ENCODE assay signal across 10 cellular contexts in genomic region chr5:156879665-156880285, GRCh38. TPM values are rescaled to one million over a fixed set of nuclear protein-coding genes. Genes with fewer than 3 reads are reported as not detected.
A peak's percentile ranks its signal among the peaks of the same experiment; 100 is the strongest.
DNase-seq lines count a peak whose midpoint lies in the region; ATAC-seq and TF ChIP-seq lines count a peak whose summit lies in the region.
"Had no signal": no experiment of that assay in that cellular context is flagged by ENCODE, and none has a peak within 500 bp of the region (broad histone marks: within the 10 kb centered on the region; RNA-seq: fewer than 3 reads in every experiment).

No MANE protein-coding gene starts in this region.

- H3K27me3 ChIP-seq in H7 (ENCODE audit: control insufficient read depth, insufficient read depth, low read length) = no peaks in the 10 kb centered on the region

- H3K27ac Mint-ChIP-seq in type B pancreatic cell = no peak overlapping the region

- no peaks in the 10 kb centered on the region for H3K36me3 ChIP-seq in H7 (replicated peaks; ENCODE audit: control insufficient read depth, insufficient read depth, low read length)

- no peak overlapping the region for H3K4me3 Mint-ChIP-seq in type B pancreatic cell

- no peak for TF ChIP-seq CTCF in type B pancreatic cell (conservative IDR thresholded peaks at IDR 0.05)

- H3K9me3 Mint-ChIP-seq in type B pancreatic cell = no peaks in the 10 kb centered on the region

- H3K27me3 Mint-ChIP-seq in type B pancreatic cell = peaks cover 7% of the 10 kb centered on the region

- DNase-seq in DMS 273 treated with DMSO at 0.1 percent for 48 hours (lab: John Stamatoyannopoulos, UW) (peak; percentile 85), NCI-H2107 (lab: John Stamatoyannopoulos, UW) (peak; percentile 45), CD1c-positive myeloid dendritic cell (ENCODE audit: extremely low spot score) (no peak), type B pancreatic cell (ENCODE audit: extremely low spot score, unreplicated experiment) (no peak), H7 (no peak)
- no peak for DNase-seq in activated CD4-positive, CD25-positive, alpha-beta regulatory T cell (lab: John Stamatoyannopoulos, UW)
- DNase-seq: HCEC 1CT, islet precursor cell had no signal

- H3K4me3 ChIP-seq in H7 (ENCODE audit: insufficient read depth, low read depth, low read length) = no peak overlapping the region

- no peaks in the 10 kb centered on the region for H3K4me1 Mint-ChIP-seq in type B pancreatic cell (ENCODE audit: unreplicated experiment)

- ATAC-seq in GM19455 (IDR thresholded peaks at IDR 0.05; ENCODE audit: unreplicated experiment) (peak; percentile 95), HG03095 (IDR thresholded peaks at IDR 0.05; ENCODE audit: unreplicated experiment) (peak; percentile 83)

- H3K36me3 Mint-ChIP-seq in type B pancreatic cell = no peaks in the 10 kb centered on the region

RNA-seq across cellular contexts. Expression of gene PPP1R2B, which starts 29.7 kb away (rescaled TPM):
- not detected in 2 replicates for total RNA-seq in type B pancreatic cell (ENCODE audit: low replicate concordance)
- not detected in 2 replicates for total RNA-seq in H7 (2014; rRNA removed; shearing (Covaris generic))

Comparison
In these comparisons a context has a peak if more than half of its experiments do, and no peak if none do; other contexts are left out.
1. DNase-seq: peak in DMS 273 treated with DMSO at 0.1 percent for 48 hours (single experiment) and NCI-H2107 (single experiment); none in activated CD4-positive, CD25-positive, alpha-beta regulatory T cell (0 of 4), CD1c-positive myeloid dendritic cell (single experiment), type B pancreatic cell (single experiment) and H7 (single experiment).